32 cellular contexts compared by ENCODE assay signal in genomic region chr14:99925471-99925870, GRCh38.
"Had no signal": no experiment of that assay in that cellular context is flagged by ENCODE, and none has a peak within 500 bp of the region (broad histone marks: within the 10 kb centered on the region; RNA-seq: fewer than 3 reads in every experiment).

No MANE protein-coding gene starts in this region.

- H3K9me3 ChIP-seq: adrenal gland, body of pancreas, colonic mucosa, esophagus squamous epithelium, gastroesophageal sphincter had no signal

- ATAC-seq: activated CD4-positive, CD25-positive, alpha-beta regulatory T cell treated with anti-CD3 and anti-CD28 coated beads, Interleukin-2, amount 50 U/mL, for 24 hours; activated CD8-positive, alpha-beta T cell treated with anti-CD3 and anti-CD28 coated beads for 36 hours; activated naive CD8-positive, alpha-beta T cell treated with anti-CD3 and anti-CD28 coated beads, Interleukin-2, amount 50 U/mL, for 24 hours; body of pancreas; gastroesophageal sphincter; T-helper 17 cell had no signal

- H3K36me3 ChIP-seq: adrenal gland, colonic mucosa had no signal

- H3K4me1 Mint-ChIP-seq: activated B cell treated with CpG ODN at 0.5 μM for 24 hours; activated naive CD4-positive, alpha-beta T cell treated with anti-CD3 and anti-CD28 coated beads, Interleukin-2, amount 50 U/mL, for 24 hours; activated naive CD8-positive, alpha-beta T cell treated with anti-CD3 and anti-CD28 coated beads for 36 hours; activated naive CD8-positive, alpha-beta T cell treated with anti-CD3 and anti-CD28 coated beads, Interleukin-2, amount 50 U/mL, for 24 hours; T-helper 17 cell had no signal

- H3K27me3 Mint-ChIP-seq: activated naive CD4-positive, alpha-beta T cell treated with anti-CD3 and anti-CD28 coated beads, Interleukin-2, amount 50 U/mL, for 24 hours had no signal

- H3K4me3 Mint-ChIP-seq: activated B cell treated with CpG ODN at 0.5 μM for 24 hours; activated CD8-positive, alpha-beta T cell treated with anti-CD3 and anti-CD28 coated beads for 36 hours; activated naive CD4-positive, alpha-beta T cell treated with anti-CD3 and anti-CD28 coated beads for 36 hours; activated naive CD4-positive, alpha-beta T cell treated with anti-CD3 and anti-CD28 coated beads, Interleukin-2, amount 50 U/mL, for 24 hours; activated naive CD8-positive, alpha-beta T cell treated with anti-CD3 and anti-CD28 coated beads for 36 hours; activated naive CD8-positive, alpha-beta T cell treated with anti-CD3 and anti-CD28 coated beads, Interleukin-2, amount 50 U/mL, for 24 hours; activated T-helper 1 cell treated with anti-CD3 and anti-CD28 coated beads, Interleukin-12 subunit alpha, Interleukin-12 subunit beta, Interleukin-2, Interleukin-4 antibody, amounts not matched to agents 30 ng/mL and 10 ng/mL and 1 ng/mL, durations not matched to agents 14 hours and 24 hours and 36 hours; T-helper 17 cell; T-helper 2 cell treated with Interferon-gamma antibody and Interleukin-4, amounts not matched to agents 5 μg/mL and 100 μg/mL, for 36 hours had no signal

- DNase-seq: activated B cell treated with CpG ODN at 0.5 μM for 24 hours; activated CD4-positive, alpha-beta T cell treated with anti-CD3 and anti-CD28 coated beads for 48 hours; activated CD4-positive, alpha-beta T cell treated with anti-CD3 and anti-CD28 coated beads, Interleukin-2, amount 50 U/mL, for 1 hour; activated CD4-positive, alpha-beta T cell treated with anti-CD3 and anti-CD28 coated beads, Interleukin-2, amount 50 U/mL, for 48 hours; activated CD8-positive, alpha-beta T cell treated with anti-CD3 and anti-CD28 coated beads for 36 hours; activated effector memory CD4-positive, alpha-beta T cell treated with anti-CD3 and anti-CD28 coated beads, Interleukin-2, amount 50 U/mL, for 16 hours; activated naive CD4-positive, alpha-beta T cell treated with anti-CD3 and anti-CD28 coated beads for 36 hours; activated naive CD8-positive, alpha-beta T cell treated with anti-CD3 and anti-CD28 coated beads for 36 hours; activated naive CD8-positive, alpha-beta T cell treated with anti-CD3 and anti-CD28 coated beads, Interleukin-2, amount 50 U/mL, for 24 hours; activated T-cell treated with anti-CD3 and anti-CD28 coated beads, Interleukin-2, amount 50 U/mL, for 1 hour; activated T-cell treated with anti-CD3 and anti-CD28 coated beads, Interleukin-2, amount 50 U/mL, for 48 hours; amygdala; aorta; body of pancreas; central memory CD4-positive, alpha-beta T cell; cerebellar nuclear complex; colonic mucosa; effector CD8-positive, alpha-beta T cell; esophagus squamous epithelium; foreskin melanocyte; T-helper 1 cell; T-helper 17 cell; T1000; WERI-Rb-1 had no signal

- H3K27me3 ChIP-seq: adrenal gland, body of pancreas, colonic mucosa, esophagus squamous epithelium, gastroesophageal sphincter had no signal

- H3K4me3 ChIP-seq: adrenal gland, body of pancreas, colonic mucosa, esophagus squamous epithelium, gastroesophageal sphincter had no signal

- H3K36me3 Mint-ChIP-seq: activated naive CD4-positive, alpha-beta T cell treated with anti-CD3 and anti-CD28 coated beads, Interleukin-2, amount 50 U/mL, for 24 hours; activated naive CD8-positive, alpha-beta T cell treated with anti-CD3 and anti-CD28 coated beads for 36 hours had no signal

- H3K27ac ChIP-seq: adrenal gland, body of pancreas, colonic mucosa, epithelial cell of prostate, esophagus squamous epithelium, gastroesophageal sphincter, WERI-Rb-1 had no signal

- H3K4me1 ChIP-seq: adrenal gland, body of pancreas, colonic mucosa, gastroesophageal sphincter had no signal

- H3K9me3 Mint-ChIP-seq: activated naive CD8-positive, alpha-beta T cell treated with anti-CD3 and anti-CD28 coated beads for 36 hours; activated naive CD8-positive, alpha-beta T cell treated with anti-CD3 and anti-CD28 coated beads, Interleukin-2, amount 50 U/mL, for 24 hours had no signal

- H3K27ac Mint-ChIP-seq: activated B cell treated with CpG ODN at 0.5 μM for 24 hours; activated CD8-positive, alpha-beta T cell treated with anti-CD3 and anti-CD28 coated beads for 36 hours; activated naive CD4-positive, alpha-beta T cell treated with anti-CD3 and anti-CD28 coated beads for 36 hours; activated naive CD4-positive, alpha-beta T cell treated with anti-CD3 and anti-CD28 coated beads, Interleukin-2, amount 50 U/mL, for 24 hours; activated naive CD8-positive, alpha-beta T cell treated with anti-CD3 and anti-CD28 coated beads for 36 hours; activated naive CD8-positive, alpha-beta T cell treated with anti-CD3 and anti-CD28 coated beads, Interleukin-2, amount 50 U/mL, for 24 hours; activated T-helper 1 cell treated with anti-CD3 and anti-CD28 coated beads, Interleukin-12 subunit alpha, Interleukin-12 subunit beta, Interleukin-2, Interleukin-4 antibody, amounts not matched to agents 30 ng/mL and 10 ng/mL and 1 ng/mL, durations not matched to agents 14 hours and 24 hours and 36 hours; activated T-helper 2 cell treated with anti-CD3 and anti-CD28 coated beads, Interferon-gamma antibody, Interleukin-2, Interleukin-4, amounts not matched to agents 10 μg/mL and 5 μg/mL and 100 μg/mL, durations not matched to agents 14 hours and 24 hours and 36 hours; T-helper 17 cell; T-helper 2 cell treated with Interferon-gamma antibody and Interleukin-4, amounts not matched to agents 5 μg/mL and 100 μg/mL, for 36 hours had no signal
